In genomic region chr2:85259865-85260264, GRCh38 we compare ENCODE assay signal across 17 cellular contexts.
DNase-seq lines count a peak whose midpoint lies in the region; ATAC-seq and TF ChIP-seq lines count a peak whose summit lies in the region.
"Had no signal": no experiment of that assay in that cellular context is flagged by ENCODE, and none has a peak within 500 bp of the region (broad histone marks: within the 10 kb centered on the region; RNA-seq: fewer than 3 reads in every experiment).

No MANE protein-coding gene starts in this region.

- no peak overlapping the region for H3K18ac ChIP-seq in trophoblast cell (ENCODE audit: low read length)

- H3K27ac ChIP-seq in gastroesophageal sphincter (peak overlapping the region in 3 of 4 donors; percentile 67 to 79 (median 73)), trophoblast cell (ENCODE audit: low read depth, low read length) (peak overlapping the region; percentile 92), vagina (peak overlapping the region; percentile 84)
- H3K27ac ChIP-seq: A549, VCaP had no signal

- H3K4me2 ChIP-seq in trophoblast cell (ENCODE audit: low read length), result peak overlapping the region; percentile 19
- H3K4me2 ChIP-seq: A549 had no signal

- H3K14ac ChIP-seq in trophoblast cell (ENCODE audit: low read length), result peak overlapping the region; percentile 46

- peaks cover 0 to 67% (median 50%) of the 10 kb centered on the region in 3 donors for H3K4me1 ChIP-seq in gastroesophageal sphincter
- peaks cover 48 to 53% of the 10 kb centered on the region in 2 experiments for H3K4me1 ChIP-seq in trophoblast cell (ENCODE audit: control insufficient read depth in 1 of 2, insufficient read depth in 2 of 2, low read length in 2 of 2)
- peaks cover 62% of the 10 kb centered on the region for H3K4me1 ChIP-seq in vagina
- H3K4me1 ChIP-seq: A549 had no signal

- peak overlapping the region; percentile 0 for H2BK120ac ChIP-seq in trophoblast cell (ENCODE audit: insufficient read depth, low read length, poor library complexity)

- peak overlapping the region; percentile 71 for H2BK5ac ChIP-seq in trophoblast cell (ENCODE audit: low read depth, low read length, poor library complexity)

- peaks cover 38% of the 10 kb centered on the region for H3K79me1 ChIP-seq in trophoblast cell (ENCODE audit: low read length)

- no peaks in the 10 kb centered on the region for H3K36me3 ChIP-seq in gastroesophageal sphincter
- peaks cover 0 to 2% of the 10 kb centered on the region in 2 experiments for H3K36me3 ChIP-seq in trophoblast cell (ENCODE audit: control insufficient read depth in 1 of 2, insufficient read depth in 2 of 2, low read length in 2 of 2)
- no peaks in the 10 kb centered on the region for H3K36me3 ChIP-seq in vagina

- H2BK12ac ChIP-seq in trophoblast cell (ENCODE audit: low read length), result peak overlapping the region; percentile 3

- H4K8ac ChIP-seq in trophoblast cell (ENCODE audit: low read depth, low read length), result no peak overlapping the region

- no peaks in the 10 kb centered on the region for H3K27me3 ChIP-seq in gastroesophageal sphincter
- no peaks in the 10 kb centered on the region for H3K27me3 ChIP-seq in trophoblast cell (ENCODE audit: insufficient read depth, low read length)
- H3K27me3 ChIP-seq in vagina, result no peaks in the 10 kb centered on the region

- no peak overlapping the region for H3K9ac ChIP-seq in trophoblast cell (ENCODE audit: low read length)

- no peak overlapping the region for H4K12ac ChIP-seq in trophoblast cell (ENCODE audit: low read depth, low read length)

- no peak overlapping the region for H2AFZ ChIP-seq in trophoblast cell (ENCODE audit: insufficient read depth, low read length, poor library complexity)

- TF ChIP-seq CTCF in gastroesophageal sphincter (IDR thresholded peaks at IDR 0.05) (no peak), vagina (IDR thresholded peaks at IDR 0.05) (no peak)

- no peak for DNase-seq in Right ventricle myocardium inferior (ENCODE audit: missing footprints)
- no peak for DNase-seq in cardiac septum (ENCODE audit: low spot score)
- DNase-seq in trophoblast cell, result peak; percentile 13 to 32
- no peak for DNase-seq in vagina (ENCODE audit: extremely low spot score in 2 of 2)
- DNase-seq in SHP77 (lab: John Stamatoyannopoulos, UW), result no peak
- DNase-seq in activated CD4-positive, alpha-beta T cell treated with anti-CD3 and anti-CD28 coated beads, Interleukin-2, amount 50 U/mL, for 1 hour, result no peak
- DNase-seq: activated CD8-positive, alpha-beta memory T cell treated with anti-CD3 and anti-CD28 coated beads for 24 hours; activated naive CD4-positive, alpha-beta T cell treated with Interleukin-2 at 50 U/mL for 16 hours; effector memory CD4-positive, alpha-beta T cell; GDM1; kidney; NCI-H1930; stimulated activated CD4-positive, alpha-beta T cell treated with anti-CD3 and anti-CD28 coated beads, Interleukin-4, amount 100 ng/mL, for 24 hours had no signal

- H3K9me3 ChIP-seq in gastroesophageal sphincter, result no peaks in the 10 kb centered on the region
- no peaks in the 10 kb centered on the region for H3K9me3 ChIP-seq in trophoblast cell (ENCODE audit: insufficient read depth, low read depth, low read length)
- H3K9me3 ChIP-seq in vagina, result no peaks in the 10 kb centered on the region
- H3K9me3 ChIP-seq: A549 had no signal

- TF ChIP-seq EP300 in gastroesophageal sphincter (IDR thresholded peaks at IDR 0.05), result no peak

- H3K4me3 ChIP-seq in gastroesophageal sphincter, result no peak overlapping the region
- H3K4me3 ChIP-seq in trophoblast cell (ENCODE audit: low read depth, low read length), result no peak overlapping the region
- no peak overlapping the region for H3K4me3 ChIP-seq in vagina
- H3K4me3 ChIP-seq: A549 had no signal

- no peak overlapping the region for H2AK5ac ChIP-seq in trophoblast cell (ENCODE audit: low read length)

- peaks cover 11% of the 10 kb centered on the region for H3K79me2 ChIP-seq in trophoblast cell (ENCODE audit: control insufficient read depth, insufficient read depth, low read length, poor library complexity)

- peak; percentile 15 for ATAC-seq in Right ventricle myocardium inferior
- no peak for ATAC-seq in gastroesophageal sphincter
- ATAC-seq in GM21737 (IDR thresholded peaks at IDR 0.05; ENCODE audit: unreplicated experiment), result no peak

- H4K91ac ChIP-seq in trophoblast cell (ENCODE audit: low read depth, low read length), result peak overlapping the region; percentile 11

- H3K4ac ChIP-seq in trophoblast cell (ENCODE audit: low read depth, low read length), result no peak overlapping the region

- TF ChIP-seq POLR2A in gastroesophageal sphincter (IDR thresholded peaks at IDR 0.05), result no peak
- TF ChIP-seq POLR2A in vagina (IDR thresholded peaks at IDR 0.05), result no peak

- intact Hi-C loops in Right ventricle myocardium inferior (cut with DNase I), result no loop called here
- intact Hi-C loops in cardiac septum (cut with DNase I), result no loop called here
- intact Hi-C loops in vagina (cut with DNase I), result no loop called here

- WGBS in gastroesophageal sphincter (ENCODE audit: low coverage in 1 of 2), 2 donors, result 14 to 88% methylated on average over 1 of the region's 3 CpGs
- WGBS in trophoblast cell (ENCODE audit: extremely low coverage, insufficient coverage, insufficient read length), result no CpG with 5 or more reads among the region's 3 CpGs

- no peak overlapping the region for H3K23ac ChIP-seq in trophoblast cell (ENCODE audit: low read length)

Comparison
In these comparisons a context has a peak if more than half of its experiments do, and no peak if none do; other contexts are left out.
1. DNase-seq: peak in trophoblast cell (2 of 2); none in Right ventricle myocardium inferior (single experiment), cardiac septum (single experiment), vagina (0 of 2), SHP77 (0 of 2) and activated CD4-positive, alpha-beta T cell treated with anti-CD3 and anti-CD28 coated beads, Interleukin-2, amount 50 U/mL, for 1 hour (single experiment).
2. Peak in every context shown above with its lines, with median percentiles within 50 percentile points of each other: H3K27ac ChIP-seq.